In the genomic region with DNA sequence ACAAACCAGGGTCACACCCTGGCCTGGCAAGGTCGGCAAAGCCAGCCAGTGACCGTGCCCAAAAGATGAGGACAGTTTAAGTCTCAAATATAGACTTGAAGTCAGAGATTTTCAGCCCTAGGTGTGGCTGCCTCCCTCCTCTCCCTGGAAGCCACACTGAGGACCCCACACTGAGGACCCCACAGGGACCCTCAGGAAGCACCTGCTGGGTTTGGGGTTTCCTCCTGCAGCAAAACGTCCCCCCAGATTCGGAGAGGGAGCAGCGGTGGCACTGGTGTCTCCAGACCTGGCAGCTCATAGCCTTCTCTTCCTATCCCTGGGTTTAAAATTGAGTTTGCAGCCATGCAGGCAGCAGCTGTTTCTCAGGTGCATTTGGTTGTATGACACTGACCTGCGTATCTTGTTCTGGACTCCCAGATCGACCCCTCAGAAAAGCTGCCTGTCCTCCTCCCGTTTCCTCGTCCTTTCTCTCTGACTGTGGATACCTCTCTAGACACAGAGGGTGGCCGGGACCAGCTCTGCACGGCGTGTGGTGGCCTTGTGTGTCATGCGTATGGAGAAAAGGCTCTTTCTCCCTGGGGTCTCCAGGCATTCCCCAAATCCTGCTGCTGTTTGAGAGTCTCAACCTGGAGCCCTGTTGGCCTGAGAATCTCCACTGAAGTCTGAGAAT, we compare ENCODE assay signal across 13 cellular contexts. TPM values are rescaled to one million over a fixed set of nuclear protein-coding genes. Genes with fewer than 3 reads are reported as not detected.
A peak's percentile ranks its signal among the peaks of the same experiment; 100 is the strongest.
DNase-seq lines count a peak whose midpoint lies in the region; ATAC-seq and TF ChIP-seq lines count a peak whose summit lies in the region.
"Had no signal": no experiment of that assay in that cellular context is flagged by ENCODE, and none has a peak within 500 bp of the region (broad histone marks: within the 10 kb centered on the region; RNA-seq: fewer than 3 reads in every experiment).

No MANE protein-coding gene starts in this region.

- no peak for TF ChIP-seq CTCF in endodermal cell (conservative IDR thresholded peaks at IDR 0.05)
- TF ChIP-seq CTCF in activated CD8-positive, alpha-beta T cell treated with anti-CD3 and anti-CD28 coated beads for 36 hours (IDR thresholded peaks at IDR 0.05), result no peak

- peak; percentile 66 for DNase-seq in cardiac septum (ENCODE audit: low spot score)
- no peak for DNase-seq in left cardiac atrium
- peak; percentile 39 for DNase-seq in endodermal cell
- peak; percentile 64 for DNase-seq in posterior vena cava (ENCODE audit: low spot score)
- DNase-seq in activated CD8-positive, alpha-beta T cell treated with anti-CD3 and anti-CD28 coated beads for 36 hours, result no peak
- no peak for DNase-seq in retina
- DNase-seq in anterior cingulate cortex (lab: John Stamatoyannopoulos, UW), result no peak
- DNase-seq: cortex of kidney, NCI-H774 had no signal

- H3K36me3 Mint-ChIP-seq in endodermal cell (ENCODE audit: low read depth), result no peaks in the 10 kb centered on the region
- H3K36me3 Mint-ChIP-seq in activated CD8-positive, alpha-beta T cell treated with anti-CD3 and anti-CD28 coated beads for 36 hours (ENCODE audit: low read depth), result no peaks in the 10 kb centered on the region

- POLR2A ChIA-PET in activated CD8-positive, alpha-beta T cell treated with anti-CD3 and anti-CD28 coated beads for 36 hours (lab: Charles Lee), result interaction anchor here (0.9 kb wide), 1 partner anchor 38 kb away, joined by 3 read pairs; a partner anchor contains a TSS

- no peak overlapping the region for H3K4me3 Mint-ChIP-seq in endodermal cell
- H3K4me3 Mint-ChIP-seq in activated CD8-positive, alpha-beta T cell treated with anti-CD3 and anti-CD28 coated beads for 36 hours, result no peak overlapping the region
- H3K4me3 Mint-ChIP-seq: nephron progenitor cell had no signal

- no peak overlapping the region for H3K27ac Mint-ChIP-seq in endodermal cell
- H3K27ac Mint-ChIP-seq in activated CD8-positive, alpha-beta T cell treated with anti-CD3 and anti-CD28 coated beads for 36 hours, result no peak overlapping the region
- H3K27ac Mint-ChIP-seq: nephron progenitor cell had no signal

- no peaks in the 10 kb centered on the region for H3K36me3 ChIP-seq in endodermal cell (ENCODE audit: control insufficient read depth, insufficient read depth, low read length)
- H3K36me3 ChIP-seq: lower lobe of right lung, uterus had no signal

- H3K9ac ChIP-seq in endodermal cell (ENCODE audit: extremely low read depth, low read length, poor library complexity, severe bottlenecking), result no peak overlapping the region

- no peaks in the 10 kb centered on the region for H3K4me1 Mint-ChIP-seq in endodermal cell
- no peaks in the 10 kb centered on the region for H3K4me1 Mint-ChIP-seq in activated CD8-positive, alpha-beta T cell treated with anti-CD3 and anti-CD28 coated beads for 36 hours (ENCODE audit: low read depth)

- CTCF ChIA-PET in activated CD8-positive, alpha-beta T cell treated with anti-CD3 and anti-CD28 coated beads for 36 hours (lab: Charles Lee), result interaction anchor here (0.6 to 1.7 kb wide), 11 partner anchors 10 to 274 kb away, joined by 3 to 6 read pairs (median 3); no protein-coding TSS in a partner anchor

- H3K9me3 Mint-ChIP-seq in endodermal cell, result peaks cover 10% of the 10 kb centered on the region
- peaks cover 7% of the 10 kb centered on the region for H3K9me3 Mint-ChIP-seq in activated CD8-positive, alpha-beta T cell treated with anti-CD3 and anti-CD28 coated beads for 36 hours

- H3K27me3 Mint-ChIP-seq in endodermal cell (ENCODE audit: insufficient read depth), result no peaks in the 10 kb centered on the region
- peaks cover 11% of the 10 kb centered on the region for H3K27me3 Mint-ChIP-seq in activated CD8-positive, alpha-beta T cell treated with anti-CD3 and anti-CD28 coated beads for 36 hours

- H3K4me1 ChIP-seq in endodermal cell (ENCODE audit: control insufficient read depth, insufficient read depth, low read length), result no peaks in the 10 kb centered on the region
- H3K4me1 ChIP-seq: lower lobe of right lung, uterus had no signal

- ATAC-seq in left cardiac atrium, result no peak
- ATAC-seq in activated CD8-positive, alpha-beta T cell treated with anti-CD3 and anti-CD28 coated beads for 36 hours, result no peak
- ATAC-seq: lower lobe of right lung had no signal

- WGBS in endodermal cell (ENCODE audit: insufficient coverage in 1 of 2, insufficient read length in 1 of 2), 2 experiments, result 89 to 90% methylated on average over 13 of the region's 13 CpGs

- no peak overlapping the region for H3K4me3 ChIP-seq in endodermal cell (ENCODE audit: low read length)
- H3K4me3 ChIP-seq: lower lobe of right lung, mucosa of descending colon, uterus had no signal

- H3K9me3 ChIP-seq in endodermal cell (ENCODE audit: control insufficient read depth, low read length), result no peaks in the 10 kb centered on the region
- H3K9me3 ChIP-seq: lower lobe of right lung, mucosa of descending colon, uterus had no signal

- intact Hi-C loops in cardiac septum (cut with DNase I) (loop anchor here (2.0 to 5.0 kb wide), 2 partner anchors 272 to 389 kb away; no protein-coding TSS in a partner anchor), left cardiac atrium (cut with DNase I) (loop anchor here (5.0 to 10.0 kb wide), 2 partner anchors 274 to 392 kb away; no protein-coding TSS in a partner anchor), posterior vena cava (cut with DNase I) (no loop called here)
- intact Hi-C loops in activated CD8-positive, alpha-beta T cell treated with anti-CD3 and anti-CD28 coated beads for 36 hours (cut with micrococcal nuclease), result loop anchor here (10.0 kb wide), 1 partner anchor 252 kb away; no protein-coding TSS in a partner anchor

- no peak overlapping the region for H3K27ac ChIP-seq in endodermal cell (ENCODE audit: low read depth, low read length)
- H3K27ac ChIP-seq: lower lobe of right lung, uterus had no signal

- no peaks in the 10 kb centered on the region for H3K27me3 ChIP-seq in endodermal cell (ENCODE audit: control insufficient read depth, insufficient read depth, low read length, poor library complexity, severe bottlenecking)
- H3K27me3 ChIP-seq: uterus had no signal

RNA-seq across cellular contexts. Expression of a gene that starts 36.6 kb away (rescaled TPM):
- total RNA-seq in cardiac septum (43.2 TPM), left cardiac atrium (10 to 100 TPM; 47.3 to 50.9 TPM), endodermal cell (10 to 100 TPM; 44.0 to 49.7 TPM), posterior vena cava (10 to 100 TPM; 29.4 to 32.4 TPM)
- polyA plus RNA-seq in endodermal cell (2013, experiment 1 of 2), result 73.8 TPM
- polyA plus RNA-seq in endodermal cell (2013, experiment 2 of 2), result 63.7 TPM
- 10 to 100 TPM; 80.1 to 87.2 TPM for total RNA-seq in activated CD8-positive, alpha-beta T cell treated with anti-CD3 and anti-CD28 coated beads for 36 hours

RNA-seq across cellular contexts. Expression of a gene that starts 38.2 kb away (rescaled TPM):
- total RNA-seq in cardiac septum (78.6 TPM), left cardiac atrium (10 to 100 TPM; 84.2 to 86.1 TPM), endodermal cell (10 to 100 TPM; 47.9 to 65.2 TPM), posterior vena cava (10 to 100 TPM; 25.4 to 25.8 TPM)
- 79.9 TPM for polyA plus RNA-seq in endodermal cell (2013, experiment 1 of 2)
- polyA plus RNA-seq in endodermal cell (2013, experiment 2 of 2), result 73.3 TPM
- 10 to 100 TPM; 32.2 to 39.1 TPM for total RNA-seq in activated CD8-positive, alpha-beta T cell treated with anti-CD3 and anti-CD28 coated beads for 36 hours

Comparison
In these comparisons a context has a peak if more than half of its experiments do, and no peak if none do; other contexts are left out.
1. DNase-seq: peak in cardiac septum (single experiment), endodermal cell (single experiment) and posterior vena cava (single experiment); none in left cardiac atrium (single experiment), activated CD8-positive, alpha-beta T cell treated with anti-CD3 and anti-CD28 coated beads for 36 hours (single experiment), retina (single experiment) and anterior cingulate cortex (0 of 58).
2. intact Hi-C loops: an anchor here in cardiac septum (2.0 to 5.0 kb wide), left cardiac atrium (5.0 to 10.0 kb wide) and activated CD8-positive, alpha-beta T cell treated with anti-CD3 and anti-CD28 coated beads for 36 hours (10.0 kb wide); none called in posterior vena cava.